34 cellular contexts compared by ENCODE assay signal in genomic region chr7:99257675-99258074, GRCh38. TPM values are rescaled to one million over a fixed set of nuclear protein-coding genes. Genes with fewer than 3 reads are reported as not detected.
"Had no signal": no experiment of that assay in that cellular context is flagged by ENCODE, and none has a peak within 500 bp of the region (broad histone marks: within the 10 kb centered on the region; RNA-seq: fewer than 3 reads in every experiment).

No MANE protein-coding gene starts in this region.

- H3K27ac Mint-ChIP-seq: dendritic cell treated with granulocyte-macrophage colony-stimulating factor and Interleukin-4, amounts not matched to agents 40 ng/mL and 50 ng/mL, for 4 days; effector memory CD8-positive, alpha-beta T cell; endodermal cell; mesothelial cell of epicardium; naive B cell had no signal

- H3K4me1 ChIP-seq: gastrocnemius medialis, heart right ventricle, left lung, lower lobe of right lung had no signal

- H3K36me3 Mint-ChIP-seq: mesothelial cell of epicardium, naive B cell had no signal

- ATAC-seq: effector memory CD8-positive, alpha-beta T cell; esophagus mucosa; gastrocnemius medialis; heart right ventricle; left cardiac atrium; left lung; left ventricle myocardium superior; lower lobe of right lung; mucosa of descending colon had no signal

- H3K4me1 Mint-ChIP-seq: mesothelial cell of epicardium, naive B cell had no signal

- H3K27me3 ChIP-seq: esophagus squamous epithelium, gastrocnemius medialis, left lung had no signal

- FAIRE-seq: colon, endometrium, islet of Langerhans, keratinocyte had no signal

- H3K4me3 Mint-ChIP-seq: dendritic cell treated with granulocyte-macrophage colony-stimulating factor and Interleukin-4, amounts not matched to agents 40 ng/mL and 50 ng/mL, for 4 days; effector memory CD8-positive, alpha-beta T cell; endodermal cell; mesothelial cell of epicardium; naive B cell had no signal

- DNase-seq: effector CD8-positive, alpha-beta T cell; effector memory CD8-positive, alpha-beta T cell; endodermal cell; erythroblast; esophagus squamous epithelium; foreskin fibroblast; foreskin melanocyte; gastrocnemius medialis; glutamatergic neuron; head of caudate nucleus; heart right ventricle; hippocampal formation; left cardiac atrium; left lung; left ventricle myocardium superior; lower lobe of right lung; mesenchymal stem cell; mucosa of descending colon; naive B cell had no signal

- H3K27ac ChIP-seq: coronary artery, epithelial cell of prostate, esophagus squamous epithelium, gastrocnemius medialis, heart right ventricle, left lung, lower lobe of right lung had no signal

- H3K9me3 Mint-ChIP-seq: dendritic cell treated with granulocyte-macrophage colony-stimulating factor and Interleukin-4, amounts not matched to agents 40 ng/mL and 50 ng/mL, for 4 days; effector memory CD8-positive, alpha-beta T cell; endodermal cell; mesothelial cell of epicardium; naive B cell had no signal

- H3K9me3 ChIP-seq: esophagus squamous epithelium, gastrocnemius medialis, heart right ventricle, left lung, lower lobe of right lung, mucosa of descending colon had no signal

- H3K36me3 ChIP-seq: esophagus squamous epithelium, gastrocnemius medialis, heart right ventricle, left lung, lower lobe of right lung had no signal

- H3K4me3 ChIP-seq: coronary artery, esophagus squamous epithelium, gastrocnemius medialis, heart right ventricle, left lung, lower lobe of right lung, mucosa of descending colon had no signal

RNA-seq across cellular contexts. Expression of gene MYH16, which starts 15.0 kb away (rescaled TPM):
- total RNA-seq: endodermal cell, esophagus mucosa, gastrocnemius medialis, heart right ventricle, left cardiac atrium, left lung, left ventricle myocardium superior, lower leg skin, lower lobe of right lung, lung microvascular endothelial cell, mesenteric fat pad, mucosa of descending colon, myocyte had no signal
- polyA plus RNA-seq: heart right ventricle had no signal

RNA-seq across cellular contexts. Expression of gene KPNA7, which starts 49.8 kb away (rescaled TPM):
- total RNA-seq: dermis microvascular lymphatic vessel endothelial cell, endodermal cell, gastrocnemius medialis, glomerular endothelial cell, heart right ventricle, left cardiac atrium, left ventricle myocardium superior, lung microvascular endothelial cell, mesenteric fat pad, mesothelial cell of epicardium, myocyte had no signal
